8 cellular contexts compared by ENCODE assay signal in the genomic region with DNA sequence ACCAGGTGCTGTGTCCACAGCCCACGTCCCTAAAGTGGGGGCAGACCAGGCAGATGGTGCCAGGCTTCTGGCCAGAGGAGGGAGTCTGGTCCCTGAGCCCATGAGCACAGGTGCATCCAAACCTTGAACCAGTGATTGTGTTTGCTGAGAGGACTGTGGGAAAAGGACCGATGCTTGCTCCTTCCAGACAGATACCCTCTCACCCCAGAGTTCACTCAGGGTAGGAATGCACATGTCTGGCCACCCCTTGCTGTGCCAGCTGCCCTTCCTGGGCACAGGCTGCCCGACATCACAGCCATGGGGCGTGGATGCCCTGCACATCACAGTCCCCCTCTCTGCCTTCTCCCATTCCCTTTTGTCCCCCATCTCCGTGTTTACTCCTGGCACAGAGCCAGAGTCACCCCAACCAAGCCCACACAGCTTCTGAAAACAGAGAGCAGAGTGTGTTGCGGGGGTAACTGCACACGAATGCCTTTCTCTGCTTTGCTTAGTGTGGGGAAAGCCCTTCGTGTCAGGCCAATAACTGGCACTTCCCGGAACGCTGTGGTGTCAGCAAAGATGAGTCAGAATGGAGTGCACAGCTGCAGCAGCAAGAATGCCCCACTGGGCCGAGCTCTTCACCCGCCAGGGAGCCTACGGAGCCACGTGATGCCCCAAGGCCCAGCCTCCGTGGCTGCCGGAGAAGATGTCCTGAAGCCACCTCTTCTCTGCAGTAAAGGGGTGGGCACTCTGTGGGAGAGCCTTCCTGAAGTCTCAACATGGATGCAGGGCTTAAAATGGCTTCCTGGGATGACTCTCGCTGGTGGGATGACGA. TPM values are rescaled to one million over a fixed set of nuclear protein-coding genes. Genes with fewer than 3 reads are reported as not detected.
DNase-seq lines count a peak whose midpoint lies in the region; ATAC-seq and TF ChIP-seq lines count a peak whose summit lies in the region.

No MANE protein-coding gene starts in this region.

- peaks cover 42% of the 10 kb centered on the region for H3K36me3 Mint-ChIP-seq in MCF 10A (ENCODE audit: insufficient read depth, unreplicated experiment)

- H3K4me3 Mint-ChIP-seq in MCF 10A (ENCODE audit: unreplicated experiment), result peak overlapping the region; percentile 63

- peaks cover 19% of the 10 kb centered on the region for H3K4me1 Mint-ChIP-seq in MCF 10A (ENCODE audit: insufficient read depth, unreplicated experiment)

- intact Hi-C loops in MCF 10A (cut with micrococcal nuclease), result loop anchor here (2.0 kb wide), 1 partner anchor 43 kb away; no protein-coding TSS in a partner anchor

- no peaks in the 10 kb centered on the region for H3K27me3 Mint-ChIP-seq in MCF 10A (ENCODE audit: insufficient read depth, unreplicated experiment)

- CTCF ChIA-PET in MCF 10A (lab: Yijun Ruan, JAX), result interaction anchor here (0.5 to 13.3 kb wide), 18 partner anchors 11 to 554 kb away, joined by 3 to 113 read pairs (median 4); no protein-coding TSS in a partner anchor

- POLR2A ChIA-PET in MCF 10A (lab: Yijun Ruan, JAX), result interaction anchor here (0.8 to 2.4 kb wide), 16 partner anchors 8 to 120 kb away, joined by 3 to 19 read pairs (median 6); a partner anchor contains a TSS

- peak overlapping the region; percentile 95 for H3K27ac Mint-ChIP-seq in MCF 10A (ENCODE audit: low read depth, unreplicated experiment)

- no TSS peak for BruUV-seq in MCF 10A (replicated peaks; lab: Mats Ljungman, UMichigan)

- no peaks in the 10 kb centered on the region for H3K9me3 Mint-ChIP-seq in MCF 10A (ENCODE audit: unreplicated experiment)

- peak; percentile 96 for DNase-seq in GM03348 (ENCODE audit: low spot score)
- peak; percentile 48 for DNase-seq in LNCaP clone FGC (ENCODE audit: low read depth)
- DNase-seq in T1000 (lab: John Stamatoyannopoulos, UW), result peak; percentile 85
- peak; percentile 91 for DNase-seq in MCF 10A (ENCODE audit: unreplicated experiment)
- DNase-seq in left lobe of liver (ENCODE audit: low spot score), result no peak
- peak in 2 of 3 experiments; percentile 55 to 56 for DNase-seq in stimulated activated CD4-positive, alpha-beta T cell treated with anti-CD3 and anti-CD28 coated beads, TNF-alpha, amount 100 ng/mL, for 24 hours (ENCODE audit: low read depth in 3 of 3)
- DNase-seq in NCI-H1048 (lab: John Stamatoyannopoulos, UW), result no peak

- H3K4me3 ChIP-seq in LNCaP clone FGC (ENCODE audit: low read depth, low read length), result no peak overlapping the region

- peak; percentile 92 for ATAC-seq in GM21717 (IDR thresholded peaks at IDR 0.05; ENCODE audit: unreplicated experiment)
- ATAC-seq in left lobe of liver, result peak; percentile 67

- TF ChIP-seq CTCF in LNCaP clone FGC (IDR thresholded peaks at IDR 0.05; ENCODE audit: control insufficient read depth, extremely low read depth, insufficient read depth) (peak; percentile 20; the same call in 1 of the 2 replicates), MCF 10A (IDR thresholded peaks at IDR 0.05; ENCODE audit: unreplicated experiment) (peak; percentile 26)

RNA-seq across cellular contexts. Expression of a gene that starts 7.6 kb away (rescaled TPM):
- 144 and 150 TPM in 2 replicates for total RNA-seq in MCF 10A (2022)
- total RNA-seq in left lobe of liver, result 21.0 TPM

RNA-seq across cellular contexts. Expression of a gene that starts 57.5 kb away (rescaled TPM):
- total RNA-seq in MCF 10A (2022), result 103 TPM in 2 replicates
- 42.2 TPM for total RNA-seq in left lobe of liver

Comparison
In these comparisons a context has a peak if more than half of its experiments do, and no peak if none do; other contexts are left out.
1. DNase-seq: peak in GM03348 (single experiment), LNCaP clone FGC (single experiment), T1000 (single experiment), MCF 10A (single experiment) and stimulated activated CD4-positive, alpha-beta T cell treated with anti-CD3 and anti-CD28 coated beads, TNF-alpha, amount 100 ng/mL, for 24 hours (2 of 3); none in left lobe of liver (single experiment) and NCI-H1048 (single experiment).